Comparison of ENCODE assay signal across 16 cellular contexts in genomic region chr15:92707880-92708551, GRCh38.
"Had no signal": no experiment of that assay in that cellular context is flagged by ENCODE, and none has a peak within 500 bp of the region (broad histone marks: within the 10 kb centered on the region; RNA-seq: fewer than 3 reads in every experiment).

No MANE protein-coding gene starts in this region.

- DNase-seq: activated B cell treated with CpG ODN at 0.5 μM for 24 hours; activated effector memory CD4-positive, alpha-beta T cell treated with Interleukin-2 at 50 U/mL for 16 hours; activated naive CD8-positive, alpha-beta T cell treated with anti-CD3 and anti-CD28 coated beads for 36 hours; activated T-cell treated with anti-CD3 and anti-CD28 coated beads, Interleukin-2, amount 50 U/mL, for 24 hours; cerebellar nuclear complex; effector memory CD4-positive, alpha-beta T cell; islet precursor cell; mammary epithelial cell; naive B cell; SIG-M5; stimulated activated naive B cell treated with anti-CD40 and anti-IgM and Interleukin-4, amounts not matched to agents 10 μg/mL and 1 μg/mL and 100 μg/mL, for 72 hours; substantia nigra; transverse colon had no signal

- H3K9me3 ChIP-seq: neutrophil, transverse colon had no signal

- H3K4me1 ChIP-seq: parathyroid adenoma, transverse colon had no signal

- H3K4me3 ChIP-seq: transverse colon had no signal

- H3K36me3 ChIP-seq: neutrophil, transverse colon had no signal

- H3K27ac ChIP-seq: neutrophil, parathyroid adenoma, transverse colon had no signal

- H3K27me3 ChIP-seq: transverse colon had no signal

- ATAC-seq: left lobe of liver; stimulated activated naive B cell treated with anti-CD40 and anti-IgM and Interleukin-4, amounts not matched to agents 10 μg/mL and 1 μg/mL and 100 μg/mL, for 72 hours had no signal
